In genomic region chr21:29264721-29265120, GRCh38 we compare ENCODE assay signal across 17 cellular contexts. TPM values are rescaled to one million over a fixed set of nuclear protein-coding genes. Genes with fewer than 3 reads are reported as not detected.
DNase-seq lines count a peak whose midpoint lies in the region; ATAC-seq and TF ChIP-seq lines count a peak whose summit lies in the region.
"Had no signal": no experiment of that assay in that cellular context is flagged by ENCODE, and none has a peak within 500 bp of the region (broad histone marks: within the 10 kb centered on the region; RNA-seq: fewer than 3 reads in every experiment).

No MANE protein-coding gene starts in this region.

- H3K9me3 ChIP-seq in HEK293 (ENCODE audit: control insufficient read depth, insufficient read depth, low read depth, low read length) (no peaks in the 10 kb centered on the region), osteoblast (ENCODE audit: low read depth, low read length) (no peaks in the 10 kb centered on the region)
- H3K9me3 ChIP-seq: BLaER1 treated with 17β-estradiol and CSF1 and Interleukin-3, amounts not matched to agents 10 nM and 100 nM; SJSA1 had no signal

- no peaks in the 10 kb centered on the region for H3K27me3 ChIP-seq in osteoblast (ENCODE audit: insufficient read depth, low read length)
- H3K27me3 ChIP-seq: BLaER1 treated with 17β-estradiol and CSF1 and Interleukin-3, amounts not matched to agents 10 nM and 100 nM; SJSA1 had no signal

- H3K36me3 ChIP-seq in HEK293 (ENCODE audit: control insufficient read depth in 2 of 2, insufficient read depth in 1 of 2, low read length in 2 of 2): no peaks in the 10 kb centered on the region
- no peaks in the 10 kb centered on the region for H3K36me3 ChIP-seq in osteoblast (ENCODE audit: insufficient read depth, low read length)
- H3K36me3 ChIP-seq: BLaER1 treated with 17β-estradiol and CSF1 and Interleukin-3, amounts not matched to agents 10 nM and 100 nM; SJSA1 had no signal

- no peak overlapping the region for H3K4me2 ChIP-seq in osteoblast (ENCODE audit: insufficient read depth, low read length)

- TF ChIP-seq CTCF in HEK293 (tag by site-specific recombination; IDR thresholded peaks at IDR 0.05) (no peak), choroid plexus epithelial cell (conservative IDR thresholded peaks at IDR 0.05; ENCODE audit: low read depth, low read length) (no peak), osteoblast (IDR thresholded peaks at IDR 0.05; ENCODE audit: extremely low read depth, low read depth, low read length) (no peak)

- no peaks in the 10 kb centered on the region for H4K20me1 ChIP-seq in osteoblast (ENCODE audit: insufficient read depth, low read length)
- H4K20me1 ChIP-seq: BLaER1 treated with 17β-estradiol and CSF1 and Interleukin-3, amounts not matched to agents 10 nM and 100 nM had no signal

- H3K4me1 ChIP-seq in HEK293 (ENCODE audit: control insufficient read depth, insufficient read depth, low read length) (no peaks in the 10 kb centered on the region), osteoblast (ENCODE audit: insufficient read depth, low read length) (peaks cover 2% of the 10 kb centered on the region)

- DNase-seq in EL (peak; percentile 54), choroid plexus epithelial cell (ENCODE audit: low read depth) (peak; percentile 14), osteoblast (ENCODE audit: insufficient read length, low spot score, missing footprints) (no peak), GOT3 (lab: John Stamatoyannopoulos, UW) (no peak)
- no peak for DNase-seq in stimulated activated CD4-positive, alpha-beta T cell treated with anti-CD3 and anti-CD28 coated beads, Interleukin-15, amount 100 ng/mL, for 24 hours
- DNase-seq: Calu3; CD8-positive, alpha-beta T cell; DMS53; H9; KG1; MV-4-11; NCI-H1694 treated with DMSO at 0.1 percent for 48 hours had no signal

- H3K4me3 ChIP-seq in HEK293 (ENCODE audit: low read depth, low read length) (no peak overlapping the region), choroid plexus epithelial cell (ENCODE audit: low read depth, low read length) (no peak overlapping the region), osteoblast (ENCODE audit: insufficient read depth, low read length) (no peak overlapping the region)
- H3K4me3 ChIP-seq: BLaER1 treated with 17β-estradiol and CSF1 and Interleukin-3, amounts not matched to agents 10 nM and 100 nM; SJSA1 had no signal

- no peaks in the 10 kb centered on the region for H3K79me2 ChIP-seq in osteoblast (ENCODE audit: insufficient read depth, low read length)

- ATAC-seq in HG03175 (IDR thresholded peaks at IDR 0.05; ENCODE audit: unreplicated experiment): no peak
- ATAC-seq: CD8-positive, alpha-beta T cell; Panc1 had no signal

- POLR2A ChIA-PET in HEK293 (lab: Yijun Ruan, JAX): no interaction called here

- H3K27ac ChIP-seq in HEK293 (ENCODE audit: extremely low read depth, low read depth, low read length): no peak overlapping the region
- H3K27ac ChIP-seq in osteoblast (ENCODE audit: low read depth, low read length): no peak overlapping the region
- H3K27ac ChIP-seq: BLaER1 treated with 17β-estradiol and CSF1 and Interleukin-3, amounts not matched to agents 10 nM and 100 nM; SJSA1 had no signal

- CTCF ChIA-PET in HEK293 (lab: Yijun Ruan, JAX): no interaction called here

- H2AFZ ChIP-seq in osteoblast (ENCODE audit: low read length): peak overlapping the region; percentile 15

TF ChIP-seq in HEK293, 187 proteins besides CTCF, POLR2A, EP300 and RAD21:
- TF ChIP-seq ATF2 (tag by site-specific recombination; IDR thresholded peaks at IDR 0.05; ENCODE audit: low read depth) (peak; percentile 81), ZNF394 (tag by site-specific recombination; IDR thresholded peaks at IDR 0.05; ENCODE audit: borderline replicate concordance) (0 out of 2 replicates have a peak, but pooled peaks have one; percentile 8), ZNF362 (tag by site-specific recombination; IDR thresholded peaks at IDR 0.05) (no peak), KLF1 (tag by site-specific recombination; IDR thresholded peaks at IDR 0.05) (no peak)

RNA-seq across cellular contexts. Expression of gene BACH1, which starts 34.0 kb away (rescaled TPM):
- total RNA-seq in osteoblast: 153 and 189 TPM in 2 replicates

Comparison
In these comparisons a context has a peak if more than half of its experiments do, and no peak if none do; other contexts are left out.
1. DNase-seq: peak in EL (single experiment) and choroid plexus epithelial cell (single experiment); none in osteoblast (single experiment), stimulated activated CD4-positive, alpha-beta T cell treated with anti-CD3 and anti-CD28 coated beads, Interleukin-15, amount 100 ng/mL, for 24 hours (single experiment) and GOT3 (single experiment).